Comparison of ENCODE assay signal across 29 cellular contexts in the genomic region with DNA sequence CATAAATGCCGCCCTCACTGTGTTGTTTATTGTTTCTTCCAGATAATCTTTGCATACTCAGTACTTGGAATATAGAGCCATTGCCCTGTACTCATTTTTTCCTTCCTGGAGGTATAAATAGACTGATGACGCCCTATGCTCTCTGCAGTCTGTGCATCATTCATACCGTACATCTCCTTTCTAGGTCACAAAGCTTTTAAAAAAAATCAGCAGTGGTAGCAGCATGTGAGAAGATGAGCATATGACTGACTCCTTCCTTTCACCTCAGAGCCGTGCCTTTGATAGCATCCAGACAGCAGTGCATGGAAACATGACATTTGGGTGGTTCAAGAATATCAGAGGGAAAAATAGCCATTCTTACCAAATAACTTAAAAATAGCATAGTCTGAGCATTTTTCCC.
DNase-seq lines count a peak whose midpoint lies in the region; ATAC-seq and TF ChIP-seq lines count a peak whose summit lies in the region.
"Had no signal": no experiment of that assay in that cellular context is flagged by ENCODE, and none has a peak within 500 bp of the region (broad histone marks: within the 10 kb centered on the region; RNA-seq: fewer than 3 reads in every experiment).

No MANE protein-coding gene starts in this region.

- no peak overlapping the region for H2AK5ac ChIP-seq in IMR-90 (ENCODE audit: low read depth, low read length)

- no peak for TF ChIP-seq CTCF in IMR-90 (conservative IDR thresholded peaks at IDR 0.05; ENCODE audit: low read depth, low read length)

- no peaks in the 10 kb centered on the region for H3K4me1 Mint-ChIP-seq in activated CD8-positive, alpha-beta T cell treated with anti-CD3 and anti-CD28 coated beads, Interleukin-2, amount 10 ng/mL, durations not matched to agents 7 days and 5 days (ENCODE audit: low read depth)
- H3K4me1 Mint-ChIP-seq: activated naive CD4-positive, alpha-beta T cell treated with anti-CD3 and anti-CD28 coated beads, Interleukin-2, amount 10 ng/mL, durations not matched to agents 7 days and 5 days; central memory CD8-positive, alpha-beta T cell; stimulated activated naive B cell treated with anti-CD40 and anti-IgM and Interleukin-4, amounts not matched to agents 10 μg/mL and 1 μg/mL and 100 μg/mL, for 72 hours had no signal

- no peaks in the 10 kb centered on the region for H3K9me3 Mint-ChIP-seq in activated CD8-positive, alpha-beta T cell treated with anti-CD3 and anti-CD28 coated beads, Interleukin-2, amount 10 ng/mL, durations not matched to agents 7 days and 5 days (ENCODE audit: insufficient read depth)
- H3K9me3 Mint-ChIP-seq: central memory CD8-positive, alpha-beta T cell had no signal

- H3K23ac ChIP-seq in IMR-90 (ENCODE audit: low read depth, low read length), result no peak overlapping the region

- H3K14ac ChIP-seq in IMR-90 (replicated peaks; ENCODE audit: low read depth, low read length), result no peak overlapping the region

- WGBS in IMR-90 (ENCODE audit: extremely low coverage in 2 of 2, insufficient read length in 1 of 2), 2 experiments, result no CpG with 5 or more reads among the region's 4 CpGs

- H3K4me3 ChIP-seq in IMR-90 (ENCODE audit: insufficient read depth, low read depth, low read length), result no peak overlapping the region
- H3K4me3 ChIP-seq: suprapubic skin had no signal

- H3K9me3 ChIP-seq in IMR-90 (ENCODE audit: control insufficient read depth, insufficient read depth, low read length), result no peaks in the 10 kb centered on the region
- H3K9me3 ChIP-seq: BE2C, SK-N-SH, suprapubic skin had no signal

- H2AFZ ChIP-seq in IMR-90 (replicated peaks; ENCODE audit: low read length, poor library complexity), result no peak overlapping the region

- dilution Hi-C loops in IMR-90 (cut with HindIII; ENCODE audit: low sequenced_read_pairs, unreplicated experiment), result no loop called here

- H2BK15ac ChIP-seq in IMR-90 (ENCODE audit: low read depth, low read length), result no peak overlapping the region

- intact Hi-C loops in IMR-90 (cut with micrococcal nuclease), result no loop called here
- intact Hi-C loops in left ventricle myocardium superior (cut with micrococcal nuclease), result no loop called here

- no peak overlapping the region for H2BK5ac ChIP-seq in IMR-90 (ENCODE audit: low read depth, low read length, poor library complexity, severe bottlenecking)

- H3K4ac ChIP-seq in IMR-90 (ENCODE audit: low read depth, low read length), result no peak overlapping the region

- H3K27me3 ChIP-seq in IMR-90 (ENCODE audit: control insufficient read depth, insufficient read depth, low read length), result no peaks in the 10 kb centered on the region
- H3K27me3 ChIP-seq: BE2C, suprapubic skin had no signal

- no peaks in the 10 kb centered on the region for H3K36me3 Mint-ChIP-seq in activated CD8-positive, alpha-beta T cell treated with anti-CD3 and anti-CD28 coated beads, Interleukin-2, amount 10 ng/mL, durations not matched to agents 7 days and 5 days (ENCODE audit: low read depth)
- H3K36me3 Mint-ChIP-seq: activated naive CD4-positive, alpha-beta T cell treated with anti-CD3 and anti-CD28 coated beads, Interleukin-2, amount 10 ng/mL, durations not matched to agents 7 days and 5 days; stimulated activated naive B cell treated with anti-CD40 and anti-IgM and Interleukin-4, amounts not matched to agents 10 μg/mL and 1 μg/mL and 100 μg/mL, for 72 hours had no signal

- no peak overlapping the region for H2AK9ac ChIP-seq in IMR-90 (replicated peaks; ENCODE audit: low read depth, low read length, poor library complexity)

- no peak overlapping the region for H3K4me3 Mint-ChIP-seq in activated CD8-positive, alpha-beta T cell treated with anti-CD3 and anti-CD28 coated beads, Interleukin-2, amount 10 ng/mL, durations not matched to agents 7 days and 5 days
- H3K4me3 Mint-ChIP-seq: activated naive CD4-positive, alpha-beta T cell treated with anti-CD3 and anti-CD28 coated beads, Interleukin-2, amount 10 ng/mL, durations not matched to agents 7 days and 5 days; central memory CD8-positive, alpha-beta T cell; stimulated activated naive B cell treated with anti-CD40 and anti-IgM and Interleukin-4, amounts not matched to agents 10 μg/mL and 1 μg/mL and 100 μg/mL, for 72 hours had no signal

- H3K27ac ChIP-seq in IMR-90 (ENCODE audit: insufficient read depth, low read length), result no peak overlapping the region
- H3K27ac ChIP-seq: suprapubic skin, WERI-Rb-1 had no signal

- BruUV-seq in IMR-90 (replicated peaks; lab: Mats Ljungman, UMichigan), result no TSS peak

- no peak overlapping the region for H2BK20ac ChIP-seq in IMR-90 (ENCODE audit: low read depth, low read length)

- H4K8ac ChIP-seq in IMR-90 (ENCODE audit: low read depth in 2 of 2, low read length in 2 of 2), result no peak overlapping the region

- no peak for TF ChIP-seq POLR2A in IMR-90 (IDR thresholded peaks at IDR 0.05; ENCODE audit: low read depth, low read length)

- no peak overlapping the region for H3K9ac ChIP-seq in IMR-90 (ENCODE audit: low read depth, low read length)
- H3K9ac ChIP-seq: SK-N-SH had no signal

- DNase-seq in IMR-90 (peak; percentile 28), cerebellum (ENCODE audit: low spot score) (peak; percentile 83), left ventricle myocardium superior (no peak), putamen (ENCODE audit: low spot score) (peak; percentile 23)
- DNase-seq in activated CD8-positive, alpha-beta T cell treated with anti-CD3 and anti-CD28 coated beads, Interleukin-2, amount 10 ng/mL, durations not matched to agents 7 days and 5 days, result no peak
- DNase-seq in activated effector memory CD4-positive, alpha-beta T cell treated with Interleukin-2 at 50 U/mL for 16 hours, result no peak
- no peak for DNase-seq in activated CD4-positive, alpha-beta T cell treated with anti-CD3 and anti-CD28 coated beads for 4 hours
- DNase-seq: activated CD4-positive, alpha-beta T cell treated with anti-CD3 and anti-CD28 coated beads, Interleukin-2, amount 50 U/mL, for 1 hour; activated naive CD4-positive, alpha-beta T cell treated with anti-CD3 and anti-CD28 coated beads, Interleukin-2, amount 10 ng/mL, durations not matched to agents 7 days and 5 days; amygdala; BE2C; COR-L47; effector CD8-positive, alpha-beta T cell; erythroblast; foreskin melanocyte; mammary epithelial cell; MV-4-11; NCI-H187; NCI-H2227 treated with DMSO at 0.1 percent for 48 hours; NCI-H774; SK-N-SH; stimulated activated CD4-positive, alpha-beta T cell treated with anti-CD3 and anti-CD28 coated beads, Interleukin-2, amount 100 ng/mL, for 48 hours; stimulated activated naive B cell treated with anti-CD40 and anti-IgM and Interleukin-4, amounts not matched to agents 10 μg/mL and 1 μg/mL and 100 μg/mL, for 72 hours; T-helper 2 cell; WERI-Rb-1 had no signal

- TF ChIP-seq RAD21 in IMR-90 (IDR thresholded peaks at IDR 0.05; ENCODE audit: low read length), result no peak

- H3K4me2 ChIP-seq in IMR-90 (ENCODE audit: low read depth, low read length), result no peak overlapping the region
- H3K4me2 ChIP-seq: SK-N-SH had no signal

- in situ Hi-C loops in IMR-90 (cut with MboI; ENCODE audit: low sequenced_read_pairs), result no loop called here

- no peaks in the 10 kb centered on the region; a peak in 1 of 4 replicates for H3K79me1 ChIP-seq in IMR-90 (ENCODE audit: low read depth in 1 of 2, low read length in 2 of 2)

- no peaks in the 10 kb centered on the region for H3K9me1 ChIP-seq in IMR-90 (ENCODE audit: insufficient read depth, low read length)

- H4K5ac ChIP-seq in IMR-90 (ENCODE audit: low read depth, low read length), result no peak overlapping the region

- H3K18ac ChIP-seq in IMR-90 (ENCODE audit: low read depth, low read length), result no peak overlapping the region

- no peaks in the 10 kb centered on the region; the same call in 1 of the 2 replicates for H3K36me3 ChIP-seq in IMR-90 (ENCODE audit: control insufficient read depth, insufficient read depth, low read length)
- H3K36me3 ChIP-seq: BE2C, suprapubic skin, WERI-Rb-1 had no signal

- H2BK120ac ChIP-seq in IMR-90 (ENCODE audit: low read depth, low read length), result no peak overlapping the region

- no peak overlapping the region for H3K27ac Mint-ChIP-seq in activated CD8-positive, alpha-beta T cell treated with anti-CD3 and anti-CD28 coated beads, Interleukin-2, amount 10 ng/mL, durations not matched to agents 7 days and 5 days
- H3K27ac Mint-ChIP-seq: activated naive CD4-positive, alpha-beta T cell treated with anti-CD3 and anti-CD28 coated beads, Interleukin-2, amount 10 ng/mL, durations not matched to agents 7 days and 5 days; progenitor cell of endocrine pancreas; stimulated activated naive B cell treated with anti-CD40 and anti-IgM and Interleukin-4, amounts not matched to agents 10 μg/mL and 1 μg/mL and 100 μg/mL, for 72 hours had no signal

- H3K4me1 ChIP-seq in IMR-90 (ENCODE audit: control insufficient read depth, insufficient read depth, low read length), result peaks cover 6% of the 10 kb centered on the region; the same call in 1 of the 2 replicates
- H3K4me1 ChIP-seq: BE2C, suprapubic skin had no signal

- H3K27me3 Mint-ChIP-seq in activated CD8-positive, alpha-beta T cell treated with anti-CD3 and anti-CD28 coated beads, Interleukin-2, amount 10 ng/mL, durations not matched to agents 7 days and 5 days (ENCODE audit: low read depth), result no peaks in the 10 kb centered on the region
- H3K27me3 Mint-ChIP-seq: activated naive CD4-positive, alpha-beta T cell treated with anti-CD3 and anti-CD28 coated beads, Interleukin-2, amount 10 ng/mL, durations not matched to agents 7 days and 5 days; central memory CD8-positive, alpha-beta T cell; progenitor cell of endocrine pancreas; stimulated activated naive B cell treated with anti-CD40 and anti-IgM and Interleukin-4, amounts not matched to agents 10 μg/mL and 1 μg/mL and 100 μg/mL, for 72 hours had no signal

- no peaks in the 10 kb centered on the region for H4K20me1 ChIP-seq in IMR-90 (ENCODE audit: insufficient read depth, low read length)

- ATAC-seq in IMR-90 (ENCODE audit: low read depth) (no peak), left ventricle myocardium superior (peak; percentile 79), GM19324 (IDR thresholded peaks at IDR 0.05; ENCODE audit: low FRiP score, unreplicated experiment) (no peak)
- no peak for ATAC-seq in activated CD8-positive, alpha-beta T cell treated with anti-CD3 and anti-CD28 coated beads, Interleukin-2, amount 10 ng/mL, durations not matched to agents 7 days and 5 days
- ATAC-seq: stimulated activated naive B cell treated with anti-CD40 and anti-IgM and Interleukin-4, amounts not matched to agents 10 μg/mL and 1 μg/mL and 100 μg/mL, for 72 hours had no signal

- POLR2A ChIA-PET in IMR-90 (lab: Charles Lee; ENCODE audit: unreplicated experiment), result no interaction called here
- POLR2A ChIA-PET in activated CD8-positive, alpha-beta T cell treated with anti-CD3 and anti-CD28 coated beads, Interleukin-2, amount 10 ng/mL, durations not matched to agents 7 days and 5 days (lab: Charles Lee), result no interaction called here

- H3K56ac ChIP-seq in IMR-90 (ENCODE audit: extremely low read depth, insufficient read depth, low read length), result no peak overlapping the region

- CTCF ChIA-PET in IMR-90 (lab: Yijun Ruan, JAX), result interaction anchor here (0.5 to 0.7 kb wide), 2 partner anchors 137 to 1678 kb away, joined by 3 to 4 read pairs; no protein-coding TSS in a partner anchor
- CTCF ChIA-PET in activated CD8-positive, alpha-beta T cell treated with anti-CD3 and anti-CD28 coated beads, Interleukin-2, amount 10 ng/mL, durations not matched to agents 7 days and 5 days (lab: Charles Lee), result no interaction called here

- no peak overlapping the region for H4K91ac ChIP-seq in IMR-90 (ENCODE audit: insufficient read depth, low read depth, low read length)

TF ChIP-seq in IMR-90, 13 proteins besides CTCF, POLR2A, EP300 and RAD21 (continues in another document):
- TF ChIP-seq NFE2L2 (IDR thresholded peaks at IDR 0.05; ENCODE audit: low read depth, low read length), result no peak

Comparison
In these comparisons a context has a peak if more than half of its experiments do, and no peak if none do; other contexts are left out.
1. DNase-seq: peak in IMR-90 (single experiment), cerebellum (single experiment) and putamen (single experiment); none in left ventricle myocardium superior (single experiment), activated CD8-positive, alpha-beta T cell treated with anti-CD3 and anti-CD28 coated beads, Interleukin-2, amount 10 ng/mL, durations not matched to agents 7 days and 5 days (single experiment), activated effector memory CD4-positive, alpha-beta T cell treated with Interleukin-2 at 50 U/mL for 16 hours (single experiment) and activated CD4-positive, alpha-beta T cell treated with anti-CD3 and anti-CD28 coated beads for 4 hours (0 of 2).